Comparison of ENCODE assay signal across 27 cellular contexts in the genomic region with DNA sequence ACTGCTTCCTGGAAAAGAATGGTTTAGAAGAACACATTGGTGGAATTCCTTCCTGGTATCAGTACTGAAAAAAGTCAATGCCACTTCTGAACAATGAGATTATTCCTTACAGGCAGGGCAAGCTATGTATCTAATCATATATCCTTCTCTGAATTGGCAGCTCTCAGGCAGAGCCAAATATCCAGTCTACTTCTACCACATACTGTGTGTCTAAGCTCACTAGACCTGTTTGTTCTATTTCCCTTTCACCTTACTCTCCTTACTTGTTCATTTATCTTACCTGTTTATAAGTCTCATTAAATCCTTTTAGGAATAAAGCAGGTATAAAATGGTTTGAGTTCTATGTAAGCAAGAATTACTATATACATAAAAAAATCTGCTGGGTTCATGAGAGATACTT.
"Had no signal": no experiment of that assay in that cellular context is flagged by ENCODE, and none has a peak within 500 bp of the region (broad histone marks: within the 10 kb centered on the region; RNA-seq: fewer than 3 reads in every experiment).

No MANE protein-coding gene starts in this region.

- H3K9me2 ChIP-seq: SK-N-SH had no signal

- H3K27me3 Mint-ChIP-seq: activated CD4-positive, alpha-beta memory T cell treated with anti-CD3 and anti-CD28 coated beads for 36 hours; activated CD4-positive, alpha-beta T cell treated with anti-CD3 and anti-CD28 coated beads, Interleukin-2, amount 10 ng/mL, durations not matched to agents 7 days and 5 days; activated naive CD8-positive, alpha-beta T cell treated with anti-CD3 and anti-CD28 coated beads for 36 hours had no signal

- H3K4me2 ChIP-seq: SK-N-SH had no signal

- H3K27ac ChIP-seq: brain microvascular endothelial cell, Peyer's patch, RWPE1, SJCRH30 had no signal

- H3K9me3 Mint-ChIP-seq: activated T-cell treated with anti-CD3 and anti-CD28 coated beads, Interleukin-2, amount 50 U/mL, for 4 hours; T-helper 2 cell treated with Interferon-gamma antibody and Interleukin-4, amounts not matched to agents 5 μg/mL and 100 μg/mL, for 36 hours; WTC11 had no signal

- DNase-seq: activated CD4-positive, alpha-beta memory T cell treated with anti-CD3 and anti-CD28 coated beads for 36 hours; activated CD4-positive, alpha-beta T cell treated with anti-CD3 and anti-CD28 coated beads, Interleukin-2, amount 10 ng/mL, durations not matched to agents 7 days and 5 days; activated CD8-positive, alpha-beta memory T cell treated with anti-CD3 and anti-CD28 coated beads for 24 hours; activated effector memory CD4-positive, alpha-beta T cell treated with anti-CD3 and anti-CD28 coated beads, Interleukin-2, amount 50 U/mL, for 16 hours; activated naive CD4-positive, alpha-beta T cell treated with anti-CD3 and anti-CD28 coated beads for 36 hours; activated naive CD8-positive, alpha-beta T cell treated with anti-CD3 and anti-CD28 coated beads for 36 hours; activated T-cell treated with anti-CD3 and anti-CD28 coated beads, Interleukin-2, amount 50 U/mL, for 4 hours; brain microvascular endothelial cell; central memory CD4-positive, alpha-beta T cell; KBM-7; MG63; MV-4-11; NCI-H1092 treated with DMSO at 0.1 percent for 48 hours; NCI-H1417 treated with DMSO at 0.1 percent for 48 hours; NCI-H1694; NCI-H2029; NCI-H510A treated with DMSO at 0.1 percent for 48 hours; NCI-H69; NK-92 treated with Interleukin-12 subunit alpha and Interleukin-12 subunit beta, amount 100 ng/mL, for 24 hours; Peyer's patch; Right ventricle myocardium superior; SJCRH30; SK-N-SH; T-helper 1 cell had no signal

- H3K36me3 ChIP-seq: brain microvascular endothelial cell, MG63 had no signal

- H3K9ac ChIP-seq: SK-N-SH had no signal

- H3K9me3 ChIP-seq: MG63, Peyer's patch, SJCRH30, SK-N-SH had no signal

- ATAC-seq: activated T-cell treated with anti-CD3 and anti-CD28 coated beads, Interleukin-2, amount 50 U/mL, for 4 hours had no signal

- H3K4me1 Mint-ChIP-seq: activated CD4-positive, alpha-beta T cell treated with anti-CD3 and anti-CD28 coated beads, Interleukin-2, amount 10 ng/mL, durations not matched to agents 7 days and 5 days had no signal

- H3K4me1 ChIP-seq: SJCRH30 had no signal

- H3K4me3 ChIP-seq: MG63, Peyer's patch, SJCRH30 had no signal

- H3K27me3 ChIP-seq: brain microvascular endothelial cell, MG63, Peyer's patch, SJCRH30 had no signal

- H3K4me3 Mint-ChIP-seq: activated CD4-positive, alpha-beta memory T cell treated with anti-CD3 and anti-CD28 coated beads for 36 hours; activated CD4-positive, alpha-beta T cell treated with anti-CD3 and anti-CD28 coated beads, Interleukin-2, amount 10 ng/mL, durations not matched to agents 7 days and 5 days; activated naive CD4-positive, alpha-beta T cell treated with anti-CD3 and anti-CD28 coated beads for 36 hours; activated naive CD8-positive, alpha-beta T cell treated with anti-CD3 and anti-CD28 coated beads for 36 hours; activated T-cell treated with anti-CD3 and anti-CD28 coated beads, Interleukin-2, amount 50 U/mL, for 4 hours; T-helper 2 cell treated with Interferon-gamma antibody and Interleukin-4, amounts not matched to agents 5 μg/mL and 100 μg/mL, for 36 hours; WTC11 had no signal

- H3K27ac Mint-ChIP-seq: activated CD4-positive, alpha-beta memory T cell treated with anti-CD3 and anti-CD28 coated beads for 36 hours; activated CD4-positive, alpha-beta T cell treated with anti-CD3 and anti-CD28 coated beads, Interleukin-2, amount 10 ng/mL, durations not matched to agents 7 days and 5 days; activated naive CD4-positive, alpha-beta T cell treated with anti-CD3 and anti-CD28 coated beads for 36 hours; activated naive CD8-positive, alpha-beta T cell treated with anti-CD3 and anti-CD28 coated beads for 36 hours had no signal
